Comparison of ENCODE assay signal across 8 cellular contexts in genomic region chr3:51391566-51392300, GRCh38. TPM values are rescaled to one million over a fixed set of nuclear protein-coding genes. Genes with fewer than 3 reads are reported as not detected.
DNase-seq lines count a peak whose midpoint lies in the region; ATAC-seq and TF ChIP-seq lines count a peak whose summit lies in the region.

No MANE protein-coding gene starts in this region.

- H3K4me3 ChIP-seq in choroid plexus epithelial cell (ENCODE audit: low read depth, low read length), result peak overlapping the region; percentile 71

- H3K27me3 Mint-ChIP-seq in stimulated activated memory B cell treated with anti-CD40 and anti-IgM and Interleukin-4, amounts not matched to agents 10 μg/mL and 1 μg/mL and 100 μg/mL, for 72 hours, result no peaks in the 10 kb centered on the region

- H3K4me1 Mint-ChIP-seq in stimulated activated memory B cell treated with anti-CD40 and anti-IgM and Interleukin-4, amounts not matched to agents 10 μg/mL and 1 μg/mL and 100 μg/mL, for 72 hours, result peaks cover 81% of the 10 kb centered on the region

- DNase-seq in NCI-H2227 (lab: John Stamatoyannopoulos, UW; ENCODE audit: unreplicated experiment) (peak; percentile 28), NCI-H2227 treated with DMSO at 0.1 percent for 48 hours (lab: John Stamatoyannopoulos, UW) (no peak), choroid plexus epithelial cell (ENCODE audit: low read depth) (peak; percentile 54), left lobe of liver (ENCODE audit: low spot score) (peak; percentile 54), NCI-H1092 treated with DMSO at 0.1 percent for 48 hours (lab: John Stamatoyannopoulos, UW) (no peak)

- TF ChIP-seq CTCF in VCaP (conservative IDR thresholded peaks at IDR 0.05) (no peak), choroid plexus epithelial cell (conservative IDR thresholded peaks at IDR 0.05; ENCODE audit: low read depth, low read length) (no peak)

- no peaks in the 10 kb centered on the region for H3K9me3 Mint-ChIP-seq in stimulated activated memory B cell treated with anti-CD40 and anti-IgM and Interleukin-4, amounts not matched to agents 10 μg/mL and 1 μg/mL and 100 μg/mL, for 72 hours

- ATAC-seq in HG03066 (IDR thresholded peaks at IDR 0.05; ENCODE audit: low read depth, unreplicated experiment) (peak; percentile 5), left lobe of liver (no peak)
- peak; percentile 31 for ATAC-seq in stimulated activated memory B cell treated with anti-CD40 and anti-IgM and Interleukin-4, amounts not matched to agents 10 μg/mL and 1 μg/mL and 100 μg/mL, for 72 hours

- H3K36me3 Mint-ChIP-seq in stimulated activated memory B cell treated with anti-CD40 and anti-IgM and Interleukin-4, amounts not matched to agents 10 μg/mL and 1 μg/mL and 100 μg/mL, for 72 hours, result peaks cover 43% of the 10 kb centered on the region

- H3K4me3 Mint-ChIP-seq in stimulated activated memory B cell treated with anti-CD40 and anti-IgM and Interleukin-4, amounts not matched to agents 10 μg/mL and 1 μg/mL and 100 μg/mL, for 72 hours, result peak overlapping the region; percentile 79

- H3K27ac ChIP-seq in VCaP, result peak overlapping the region; percentile 94

- H3K27ac Mint-ChIP-seq in stimulated activated memory B cell treated with anti-CD40 and anti-IgM and Interleukin-4, amounts not matched to agents 10 μg/mL and 1 μg/mL and 100 μg/mL, for 72 hours, result peak overlapping the region; percentile 75

RNA-seq across cellular contexts. Expression of gene RBM15B, which starts 0.6 kb away (rescaled TPM):
- 10.3 TPM for total RNA-seq in left lobe of liver

RNA-seq across cellular contexts. Expression of gene MANF, which starts 6.6 kb away (rescaled TPM):
- 80.9 TPM for total RNA-seq in left lobe of liver

Comparison
In these comparisons a context has a peak if more than half of its experiments do, and no peak if none do; other contexts are left out.
1. DNase-seq: peak in NCI-H2227 (single experiment), choroid plexus epithelial cell (single experiment) and left lobe of liver (single experiment); none in NCI-H2227 treated with DMSO at 0.1 percent for 48 hours (single experiment) and NCI-H1092 treated with DMSO at 0.1 percent for 48 hours (single experiment).